In genomic region chr17:50039058-50039457, GRCh38 we compare ENCODE assay signal across 31 cellular contexts. TPM values are rescaled to one million over a fixed set of nuclear protein-coding genes. Genes with fewer than 3 reads are reported as not detected.
"Had no signal": no experiment of that assay in that cellular context is flagged by ENCODE, and none has a peak within 500 bp of the region (broad histone marks: within the 10 kb centered on the region; RNA-seq: fewer than 3 reads in every experiment).

No MANE protein-coding gene starts in this region.

- H3K4me3 ChIP-seq: heart right ventricle, left lung, ovary, prostate gland, suprapubic skin, tibial nerve had no signal

- H3K4me1 ChIP-seq: prostate gland had no signal

- H3K9me3 ChIP-seq: heart right ventricle, left lung, ovary, prostate gland, suprapubic skin, tibial nerve had no signal

- H3K27ac ChIP-seq: foreskin keratinocyte, heart right ventricle, ovary, prostate gland, suprapubic skin had no signal

- H3K36me3 ChIP-seq: heart right ventricle, left lung, ovary, prostate gland, suprapubic skin, tibial nerve had no signal

- DNase-seq: activated CD4-positive, alpha-beta T cell treated with anti-CD3 and anti-CD28 coated beads for 36 hours; activated CD4-positive, CD25-positive, alpha-beta regulatory T cell; activated CD8-positive, alpha-beta memory T cell treated with anti-CD3 and anti-CD28 coated beads, Interleukin-2, amount 10 ng/mL, durations not matched to agents 7 days and 5 days; activated CD8-positive, alpha-beta T cell treated with anti-CD3 and anti-CD28 coated beads, Interleukin-2, amount 10 ng/mL, durations not matched to agents 7 days and 5 days; activated naive CD8-positive, alpha-beta T cell treated with anti-CD3 and anti-CD28 coated beads, Interleukin-2, amount 50 U/mL, for 24 hours; activated T-cell treated with anti-CD3 and anti-CD28 coated beads, Interleukin-2, amount 50 U/mL, for 48 hours; amygdala; caudate nucleus; endodermal cell; foreskin keratinocyte; heart right ventricle; kidney glomerular epithelial cell; nephron progenitor cell; retina; small intestine; stimulated activated CD4-positive, alpha-beta T cell treated with anti-CD3 and anti-CD28 coated beads, Interleukin-1b, Interleukin-23, amount 100 ng/mL, for 48 hours; stimulated activated CD4-positive, alpha-beta T cell treated with anti-CD3 and anti-CD28 coated beads, Interleukin-4, amount 100 ng/mL, for 4 hours; stimulated activated CD8-positive, alpha-beta memory T cell treated with anti-CD3 and anti-CD28 coated beads, Interleukin-4, amount 100 ng/mL, for 48 hours; stimulated activated naive CD8-positive, alpha-beta T cell treated with anti-CD3 and anti-CD28 coated beads, Interleukin-15, amount 100 ng/mL, for 72 hours had no signal

- ATAC-seq: activated CD4-positive, alpha-beta T cell treated with anti-CD3 and anti-CD28 coated beads for 36 hours; activated CD8-positive, alpha-beta memory T cell treated with anti-CD3 and anti-CD28 coated beads, Interleukin-2, amount 10 ng/mL, durations not matched to agents 7 days and 5 days; activated CD8-positive, alpha-beta T cell treated with anti-CD3 and anti-CD28 coated beads, Interleukin-2, amount 10 ng/mL, durations not matched to agents 7 days and 5 days; activated naive CD8-positive, alpha-beta T cell treated with anti-CD3 and anti-CD28 coated beads, Interleukin-2, amount 50 U/mL, for 24 hours; esophagus mucosa; foreskin keratinocyte; heart right ventricle; left lung; sciatic nerve; stimulated activated memory B cell treated with anti-CD40 and anti-IgM and Interleukin-4, amounts not matched to agents 10 μg/mL and 1 μg/mL and 100 μg/mL, for 72 hours; stimulated activated naive CD8-positive, alpha-beta T cell treated with anti-CD3 and anti-CD28 coated beads, Interleukin-15, amount 100 ng/mL, for 72 hours had no signal

- H3K27me3 ChIP-seq: foreskin keratinocyte, left lung, ovary, suprapubic skin, tibial nerve had no signal

RNA-seq across cellular contexts. Expression of gene DLX3, which starts 44.0 kb away (rescaled TPM):
- total RNA-seq: activated CD8-positive, alpha-beta memory T cell treated with anti-CD3 and anti-CD28 coated beads, Interleukin-2, amount 10 ng/mL, durations not matched to agents 7 days and 5 days; activated CD8-positive, alpha-beta T cell treated with anti-CD3 and anti-CD28 coated beads, Interleukin-2, amount 10 ng/mL, durations not matched to agents 7 days and 5 days; activated T-helper 2 cell treated with anti-CD3 and anti-CD28 coated beads, Interferon-gamma antibody, Interleukin-2, Interleukin-4, amounts not matched to agents 10 μg/mL and 5 μg/mL and 100 μg/mL, durations not matched to agents 14 hours and 24 hours and 36 hours; glomerular endothelial cell; lung microvascular endothelial cell; T-helper 1 cell treated with Interleukin-12 subunit alpha and Interleukin-12 subunit beta and Interleukin-4 antibody, amounts not matched to agents 30 ng/mL and 1 ng/mL, for 36 hours had no signal
